In the genomic region with DNA sequence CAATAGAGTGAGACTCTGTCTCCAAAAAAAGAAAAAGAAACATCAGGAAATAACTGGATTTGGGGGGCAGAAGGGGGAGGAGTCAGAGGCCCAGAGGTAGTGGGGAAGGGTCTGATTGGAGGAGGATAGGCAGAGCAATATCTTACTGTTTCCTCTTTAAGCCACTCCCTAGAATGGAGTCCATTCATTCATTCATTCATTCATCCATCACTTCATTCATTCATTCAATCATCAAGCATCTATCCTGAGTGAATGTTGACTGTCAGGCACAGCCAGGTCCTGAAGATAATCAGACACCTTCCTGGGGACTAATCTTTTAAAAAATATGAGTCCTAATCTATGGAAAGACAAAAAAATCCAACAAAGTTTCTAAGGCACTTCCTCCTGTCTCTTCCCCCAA, we compare ENCODE assay signal across 28 cellular contexts. TPM values are rescaled to one million over a fixed set of nuclear protein-coding genes. Genes with fewer than 3 reads are reported as not detected.
DNase-seq lines count a peak whose midpoint lies in the region; ATAC-seq, FAIRE-seq and TF ChIP-seq lines count a peak whose summit lies in the region.
"Had no signal": no experiment of that assay in that cellular context is flagged by ENCODE, and none has a peak within 500 bp of the region (broad histone marks: within the 10 kb centered on the region; RNA-seq: fewer than 3 reads in every experiment).

No MANE protein-coding gene starts in this region.

- SMC1A ChIA-PET in GM12878 (lab: Charles Lee; ENCODE audit: uncharacterized antibody, unreplicated experiment), result no interaction called here

- H4K20me1 ChIP-seq in GM12878 (ENCODE audit: control insufficient read depth, insufficient read depth) (no peaks in the 10 kb centered on the region), GM23338 (replicated peaks; ENCODE audit: insufficient read depth) (no peaks in the 10 kb centered on the region)
- H4K20me1 ChIP-seq: BLaER1 treated with 17β-estradiol and CSF1 and Interleukin-3, amounts not matched to agents 10 nM and 100 nM had no signal

- H3K36me3 ChIP-seq in GM12878 (ENCODE audit: control insufficient read depth in 2 of 2, insufficient read depth in 2 of 2, low read length in 1 of 2) (no peaks in the 10 kb centered on the region), esophagus squamous epithelium (no peaks in the 10 kb centered on the region), skeletal muscle tissue (ENCODE audit: control insufficient read depth in 3 of 3, insufficient read depth in 3 of 3, low read length in 3 of 3) (no peaks in the 10 kb centered on the region), GM23338 (ENCODE audit: insufficient read depth) (no peaks in the 10 kb centered on the region)
- H3K36me3 ChIP-seq: BLaER1 treated with 17β-estradiol and CSF1 and Interleukin-3, amounts not matched to agents 10 nM and 100 nM; SJCRH30 had no signal

- H3K27ac ChIP-seq in 22Rv1 (peak overlapping the region; percentile 89), GM12878 (ENCODE audit: control insufficient read depth, insufficient read depth) (no peak overlapping the region), esophagus squamous epithelium (peak overlapping the region; percentile 90 to 95 (median 92)), skeletal muscle tissue (ENCODE audit: low read depth, low read length) (peak overlapping the region; percentile 77), GM23338 (ENCODE audit: low read depth) (no peak overlapping the region)
- H3K27ac ChIP-seq: BLaER1 treated with 17β-estradiol and CSF1 and Interleukin-3, amounts not matched to agents 10 nM and 100 nM; SJCRH30 had no signal

- BruUV-seq in GM12878 (replicated peaks; lab: Mats Ljungman, UMichigan), result no TSS peak

- POLR2A ChIA-PET in GM12878 (lab: Charles Lee), result no interaction called here

- RAD21 ChIA-PET in GM12878 (lab: Charles Lee; ENCODE audit: unreplicated experiment), result interaction anchor here (1.4 to 2.0 kb wide), 2 partner anchors 22 to 25 kb away, joined by 6 to 11 read pairs; no protein-coding TSS in a partner anchor

- H3K4me1 ChIP-seq in GM12878 (ENCODE audit: control insufficient read depth, insufficient read depth, low read length) (peaks cover 2% of the 10 kb centered on the region; the same call in 1 of the 2 replicates), esophagus squamous epithelium (peaks cover 40 to 65% (median 42%) of the 10 kb centered on the region in 3 donors), skeletal muscle tissue (ENCODE audit: control insufficient read depth in 3 of 3, insufficient read depth in 3 of 3, low read length in 3 of 3) (peaks cover 26 to 30% (median 29%) of the 10 kb centered on the region in 3 donors), GM23338 (ENCODE audit: insufficient read depth) (peaks cover 25% of the 10 kb centered on the region)

- in situ Hi-C loops in GM12878 (cut with MboI), result no loop called here

- TF ChIP-seq CTCF in 22Rv1 (IDR thresholded peaks at IDR 0.05) (no peak), GM12878 (IDR thresholded peaks at IDR 0.05 in 2 of 3, conservative IDR thresholded peaks at IDR 0.05 in 1 of 3; ENCODE audit: control insufficient read depth in 2 of 3, extremely low read depth in 1 of 3, insufficient read depth in 1 of 3, low read depth in 3 of 3, low read length in 3 of 3) (no peak), esophagus squamous epithelium (IDR thresholded peaks at IDR 0.05) (no peak), endothelial cell (IDR thresholded peaks at IDR 0.05; ENCODE audit: unreplicated experiment) (no peak), GM23338 (conservative IDR thresholded peaks at IDR 0.05; ENCODE audit: low read depth in 2 of 2) (no peak)

- H3K4me3 ChIP-seq in GM12878 (no peak overlapping the region), esophagus squamous epithelium (no peak overlapping the region), skeletal muscle tissue (ENCODE audit: low read length in 3 of 3) (no peak overlapping the region), GM23338 (no peak overlapping the region)
- H3K4me3 ChIP-seq: A549; BLaER1 treated with 17β-estradiol and CSF1 and Interleukin-3, amounts not matched to agents 10 nM and 100 nM; SJCRH30 had no signal

- H3F3A ChIP-seq in GM23338 (replicated peaks; ENCODE audit: low read depth), result 0 out of 2 replicates have a peak, but pooled peaks cover 4% of the 10 kb centered on the region

- no peak for FAIRE-seq in GM12878 (lab: Jason Lieb, UNC)
- FAIRE-seq: A549, D721Med, G401.6 had no signal

- H3K9me3 Mint-ChIP-seq in endothelial cell (ENCODE audit: unreplicated experiment), result no peaks in the 10 kb centered on the region
- peaks cover 3% of the 10 kb centered on the region; the same call in 2 of the 3 replicates for H3K9me3 Mint-ChIP-seq in GM23338
- H3K9me3 Mint-ChIP-seq: CD4-positive, alpha-beta T cell; IgD-negative memory B cell had no signal

- H2AFZ ChIP-seq in GM12878 (ENCODE audit: control insufficient read depth, low read depth, low read length) (no peak overlapping the region), GM23338 (no peak overlapping the region)

- no peaks in the 10 kb centered on the region for H3K9me2 ChIP-seq in GM23338 (ENCODE audit: insufficient read depth)

- H3K36me3 Mint-ChIP-seq in endothelial cell (ENCODE audit: low read depth, unreplicated experiment), result peaks cover 7% of the 10 kb centered on the region
- H3K36me3 Mint-ChIP-seq in GM23338 (ENCODE audit: low read depth), result peaks cover 6% of the 10 kb centered on the region; the same call in 2 of the 3 replicates
- H3K36me3 Mint-ChIP-seq: IgD-negative memory B cell had no signal

- H3K9me3 ChIP-seq in GM12878 (replicated peaks; ENCODE audit: control insufficient read depth, insufficient read depth, low read length) (no peaks in the 10 kb centered on the region), esophagus squamous epithelium (no peaks in the 10 kb centered on the region), skeletal muscle tissue (ENCODE audit: control insufficient read depth in 3 of 3, low read length in 3 of 3) (no peaks in the 10 kb centered on the region)
- H3K9me3 ChIP-seq: A549; BLaER1 treated with 17β-estradiol and CSF1 and Interleukin-3, amounts not matched to agents 10 nM and 100 nM; SJCRH30 had no signal

- no peak for TF ChIP-seq RAD21 in GM12878 (IDR thresholded peaks at IDR 0.05; ENCODE audit: insufficient read depth, low read depth, low read length)

- TF ChIP-seq POLR2A in GM12878 (IDR thresholded peaks at IDR 0.05; ENCODE audit: low read depth, low read length) (no peak), esophagus squamous epithelium (IDR thresholded peaks at IDR 0.05) (no peak)

- no peak for DNase-seq in GM12878 (ENCODE audit: low read depth, low spot score)
- DNase-seq in esophagus squamous epithelium (lab: John Stamatoyannopoulos, UW), result no peak
- DNase-seq in endothelial cell (ENCODE audit: low spot score), result no peak
- DNase-seq in NCI-H1417 treated with DMSO at 0.1 percent for 48 hours (lab: John Stamatoyannopoulos, UW), result no peak
- DNase-seq in GM23338 (ENCODE audit: low spot score), result no peak
- DNase-seq: AML-193; CD4-positive, alpha-beta T cell; GOT3; HCEC 1CT; NCI-H1092; NCI-H1436 treated with DMSO at 0.1 percent for 48 hours; NCI-H187 treated with DMSO at 0.1 percent for 48 hours; NCI-H2107; NCI-H446; NCI-H524 treated with DMSO at 0.1 percent for 48 hours; NCI-H774; PC-3; SJCRH30 had no signal

- no peak for TF ChIP-seq EP300 in GM12878 (IDR thresholded peaks at IDR 0.05; ENCODE audit: borderline replicate concordance in 1 of 2, control insufficient read depth in 1 of 2, low read depth in 2 of 2, low read length in 2 of 2)

- CTCF ChIA-PET in GM12878 (lab: Yijun Ruan, JAX), result interaction anchor here (0.7 to 13.1 kb wide), 4 partner anchors 9 to 166 kb away, joined by 3 to 273 read pairs (median 16); no protein-coding TSS in a partner anchor

- H3K4me2 ChIP-seq in GM12878 (ENCODE audit: control insufficient read depth, insufficient read depth), result no peak overlapping the region
- H3K4me2 ChIP-seq in GM23338, result no peak overlapping the region
- H3K4me2 ChIP-seq: A549 had no signal

- H3K27me3 ChIP-seq in GM12878 (replicated peaks in 1 of 2; ENCODE audit: control insufficient read depth in 2 of 2, insufficient read depth in 2 of 2, low read length in 1 of 2) (no peaks in the 10 kb centered on the region), esophagus squamous epithelium (no peaks in the 10 kb centered on the region), skeletal muscle tissue (ENCODE audit: control insufficient read depth in 3 of 3, insufficient read depth in 3 of 3, low read length in 3 of 3) (no peaks in the 10 kb centered on the region), GM23338 (ENCODE audit: insufficient read depth) (0 out of 2 replicates have a peak, but pooled peaks cover 2% of the 10 kb centered on the region)
- H3K27me3 ChIP-seq: BLaER1 treated with 17β-estradiol and CSF1 and Interleukin-3, amounts not matched to agents 10 nM and 100 nM had no signal

- H3K9ac ChIP-seq in GM12878 (ENCODE audit: control insufficient read depth, insufficient read depth, low read length) (no peak overlapping the region), skeletal muscle tissue (ENCODE audit: low read depth in 1 of 3, low read length in 3 of 3) (no peak overlapping the region)
- H3K9ac ChIP-seq: BLaER1 treated with 17β-estradiol and CSF1 and Interleukin-3, amounts not matched to agents 10 nM and 100 nM had no signal

- no peak overlapping the region for H3K4me3 Mint-ChIP-seq in endothelial cell (ENCODE audit: unreplicated experiment)
- no peak overlapping the region for H3K4me3 Mint-ChIP-seq in GM23338
- H3K4me3 Mint-ChIP-seq: CD4-positive, alpha-beta T cell; IgD-negative memory B cell had no signal

- H3K4me1 Mint-ChIP-seq in endothelial cell (ENCODE audit: unreplicated experiment) (peaks cover 18% of the 10 kb centered on the region), GM23338 (peaks cover 25% of the 10 kb centered on the region)

- ATAC-seq in GM12878 (no peak), GM23338 (no peak), GM18858 (IDR thresholded peaks at IDR 0.05; ENCODE audit: unreplicated experiment) (no peak)
- ATAC-seq: A549, PC-3, SK-N-SH treated with all-trans-retinoic acid at 6 μM for 48 hours had no signal

- H3K79me2 ChIP-seq in GM12878 (ENCODE audit: control insufficient read depth, insufficient read depth, low read length) (no peaks in the 10 kb centered on the region), GM23338 (replicated peaks; ENCODE audit: insufficient read depth) (no peaks in the 10 kb centered on the region)

- intact Hi-C loops in GM12878 (cut with micrococcal nuclease; ENCODE audit: unreplicated experiment) (no loop called here), esophagus squamous epithelium (cut with DNase I) (no loop called here)

- H3K27me3 Mint-ChIP-seq in endothelial cell (ENCODE audit: unreplicated experiment) (peaks cover 14% of the 10 kb centered on the region), GM23338 (ENCODE audit: insufficient read depth, low read depth, poor library complexity) (peaks cover 17% of the 10 kb centered on the region)
- H3K27me3 Mint-ChIP-seq: CD4-positive, alpha-beta T cell had no signal

- H3K27ac Mint-ChIP-seq in endothelial cell (ENCODE audit: unreplicated experiment) (no peak overlapping the region), GM23338 (no peak overlapping the region)
- H3K27ac Mint-ChIP-seq: CD4-positive, alpha-beta T cell; IgD-negative memory B cell had no signal

RNA-seq across cellular contexts. Expression of gene IER5L, which starts 12.9 kb away (rescaled TPM):
- 1.3 and 1.4 TPM in 2 replicates for total RNA-seq in GM12878 (2013; cell fraction: nucleolus; rRNA removed)
- total RNA-seq in GM12878 (2014; rRNA removed), result 1.4 and 1.7 TPM in 2 replicates
- 0.09 and 0.14 TPM in 2 replicates for total RNA-seq in GM12878 (2014; rRNA removed; fragmentation: Illumina TruSeq; extraction: Trizol)
- 1.2 TPM in 2 replicates for total RNA-seq in GM12878 (2021)
- not detected for polyA plus RNA-seq in GM12878 (2011; ENCODE audit: low read depth)
- polyA plus RNA-seq in GM12878 (2011; rRNA removed), result 0.35 and 0.52 TPM in 2 replicates
- polyA plus RNA-seq in GM12878 (2011; cell fraction: cytosol; rRNA removed), result 0.49 and 0.57 TPM in 2 replicates
- 1.2 and 1.7 TPM in 2 replicates for polyA plus RNA-seq in GM12878 (2011; cell fraction: nucleus; rRNA removed)
- polyA plus RNA-seq in GM12878 (2012), result 0.22 and 0.31 TPM in 2 replicates
- polyA plus RNA-seq in GM12878 (2014; fragmentation: Illumina TruSeq; extraction: Trizol), result 0.04 TPM in 1 of 2 replicates, not detected in the other
- polyA plus RNA-seq in GM12878 (2014; fragmentation: Nextera tagmentation; extraction: Ambion mirVana), result under 1 TPM; 0.08 to 0.13 TPM
- 0.67 and 1.2 TPM in 2 replicates for polyA plus RNA-seq in GM12878 (2014; rRNA removed)
- polyA plus RNA-seq in GM12878 (2016; fragmentation: Nextera tagmentation; extraction: Ambion mirVana), result under 1 TPM; 0.13 to 0.20 TPM
- polyA minus RNA-seq in GM12878 (2011; rRNA and poly(A)+ RNA removed), result 0.15 and 0.36 TPM in 2 replicates
- polyA minus RNA-seq in GM12878 (2011; cell fraction: cytosol; rRNA and poly(A)+ RNA removed), result 0.83 and 0.94 TPM in 2 replicates
- 2.7 and 4.0 TPM in 2 replicates for polyA minus RNA-seq in GM12878 (2011; cell fraction: nucleus; rRNA and poly(A)+ RNA removed)
- 1 to 10 TPM; 6.1 to 8.7 (median 7.2) TPM for total RNA-seq in esophagus squamous epithelium
- total RNA-seq in skeletal muscle tissue, result 16.7 TPM
- total RNA-seq in endothelial cell (ENCODE audit: unreplicated experiment), result 5.2 TPM
- total RNA-seq in GM23338 (2014; rRNA removed; shearing (Covaris generic)), result 0.90 and 1.2 TPM in 2 replicates
- 0.19 and 0.24 TPM in 2 replicates for polyA plus RNA-seq in GM23338 (2016; fragmentation: Nextera tagmentation; extraction: Ambion mirVana)
- total RNA-seq: Daoy had no signal
- polyA plus RNA-seq: IgD-negative memory B cell had no signal

RNA-seq across cellular contexts. Expression of gene PTPA, which starts 54.0 kb away (rescaled TPM):
- total RNA-seq in GM12878 (2013; cell fraction: nucleolus; rRNA removed), result 38.9 and 47.5 TPM in 2 replicates
- total RNA-seq in GM12878 (2014; rRNA removed) (86.2 and 91.7 TPM in 2 replicates), GM12878 (2014; rRNA removed; fragmentation: Illumina TruSeq; extraction: Trizol) (42.9 and 45.6 TPM in 2 replicates), GM12878 (2021) (91.3 and 100 TPM in 2 replicates), esophagus squamous epithelium (100 to 1,000 TPM in 1 of 4 donors, 10 to 100 TPM in 3; 59.1 to 110 (median 80.6) TPM), skeletal muscle tissue (66.8 TPM), endothelial cell (ENCODE audit: unreplicated experiment) (120 TPM)
- 22.8 TPM for polyA plus RNA-seq in GM12878 (2011; ENCODE audit: low read depth)
- polyA plus RNA-seq in GM12878 (2011; rRNA removed) (90.9 and 111 TPM in 2 replicates), GM12878 (2014; fragmentation: Illumina TruSeq; extraction: Trizol) (56.2 and 61.6 TPM in 2 replicates), GM12878 (2014; fragmentation: Nextera tagmentation; extraction: Ambion mirVana) (1 to 10 TPM; 1.6 to 3.2 TPM), GM12878 (2014; rRNA removed) (69.6 and 81.5 TPM in 2 replicates), GM12878 (2016; fragmentation: Nextera tagmentation; extraction: Ambion mirVana) (10 to 100 TPM; 48.3 to 54.0 TPM), GM23338 (2016; fragmentation: Nextera tagmentation; extraction: Ambion mirVana) (53.9 and 57.3 TPM in 2 replicates)
- 132 and 151 TPM in 2 replicates for polyA plus RNA-seq in GM12878 (2011; cell fraction: cytosol; rRNA removed)
- polyA plus RNA-seq in GM12878 (2011; cell fraction: nucleus; rRNA removed), result 121 and 122 TPM in 2 replicates
- 35.0 and 40.3 TPM in 2 replicates for polyA plus RNA-seq in GM12878 (2012)
- 86.4 and 110 TPM in 2 replicates for polyA minus RNA-seq in GM12878 (2011; rRNA and poly(A)+ RNA removed)
- polyA minus RNA-seq in GM12878 (2011; cell fraction: cytosol; rRNA and poly(A)+ RNA removed), result 42.0 and 43.0 TPM in 2 replicates
- polyA minus RNA-seq in GM12878 (2011; cell fraction: nucleus; rRNA and poly(A)+ RNA removed), result 38.0 and 50.2 TPM in 2 replicates
- 110 and 122 TPM in 2 replicates for total RNA-seq in GM23338 (2014; rRNA removed; shearing (Covaris generic))

RNA-seq across cellular contexts. Expression of gene CRAT, which starts 54.6 kb away (rescaled TPM):
- 0.59 and 1.1 TPM in 2 replicates for total RNA-seq in GM12878 (2013; cell fraction: nucleolus; rRNA removed)
- total RNA-seq in GM12878 (2014; rRNA removed) (2.0 TPM in 2 replicates), GM12878 (2014; rRNA removed; fragmentation: Illumina TruSeq; extraction: Trizol) (0.60 and 0.89 TPM in 2 replicates), GM12878 (2021) (2.9 and 3.4 TPM in 2 replicates), esophagus squamous epithelium (10 to 100 TPM; 25.3 to 61.5 (median 44.9) TPM), skeletal muscle tissue (27.1 TPM), endothelial cell (ENCODE audit: unreplicated experiment) (42.9 TPM)
- 0.85 TPM for polyA plus RNA-seq in GM12878 (2011; ENCODE audit: low read depth)
- polyA plus RNA-seq in GM12878 (2011; rRNA removed) (0.32 and 0.61 TPM in 2 replicates), GM12878 (2014; fragmentation: Illumina TruSeq; extraction: Trizol) (0.79 and 1.5 TPM in 2 replicates), GM12878 (2014; fragmentation: Nextera tagmentation; extraction: Ambion mirVana) (under 1 TPM; 0.10 to 0.47 TPM), GM12878 (2014; rRNA removed) (2.0 and 2.7 TPM in 2 replicates), GM12878 (2016; fragmentation: Nextera tagmentation; extraction: Ambion mirVana) (1 to 10 TPM; 3.2 to 3.4 TPM), GM23338 (2016; fragmentation: Nextera tagmentation; extraction: Ambion mirVana) (3.7 and 4.6 TPM in 2 replicates)
- polyA plus RNA-seq in GM12878 (2011; cell fraction: cytosol; rRNA removed), result 1.1 and 1.6 TPM in 2 replicates
- polyA plus RNA-seq in GM12878 (2011; cell fraction: nucleus; rRNA removed), result 2.0 TPM in 2 replicates
- polyA plus RNA-seq in GM12878 (2012), result 2.0 and 3.2 TPM in 2 replicates
- polyA minus RNA-seq in GM12878 (2011; rRNA and poly(A)+ RNA removed), result 1.0 and 1.5 TPM in 2 replicates
- polyA minus RNA-seq in GM12878 (2011; cell fraction: cytosol; rRNA and poly(A)+ RNA removed), result 0.52 and 3.1 TPM in 2 replicates
- polyA minus RNA-seq in GM12878 (2011; cell fraction: nucleus; rRNA and poly(A)+ RNA removed), result 0.48 and 1.1 TPM in 2 replicates
- 9.9 TPM in 2 replicates for total RNA-seq in GM23338 (2014; rRNA removed; shearing (Covaris generic))

Comparison
In these comparisons a context has a peak if more than half of its experiments do, and no peak if none do; other contexts are left out.
1. H3K27ac ChIP-seq: peak in 22Rv1 (single experiment), esophagus squamous epithelium (4 of 4) and skeletal muscle tissue (single experiment); none in GM12878 (single experiment) and GM23338 (single experiment).